ENCODE assay signal across 1 cellular context in genomic region chr11:19813158-19813879, GRCh38.
TF ChIP-seq lines count a peak whose summit lies in the region.

No MANE protein-coding gene starts in this region.

TF ChIP-seq in H1, 55 proteins besides CTCF, POLR2A, EP300 and RAD21 (continued from another document):
- TF ChIP-seq CHD7 (IDR thresholded peaks at IDR 0.05; ENCODE audit: insufficient replicate concordance, low read length) (no peak), KDM5A (IDR thresholded peaks at IDR 0.05; ENCODE audit: low read length) (no peak), GABPA (IDR thresholded peaks at IDR 0.05; ENCODE audit: borderline replicate concordance, insufficient read depth, low read length) (no peak), RFX5 (IDR thresholded peaks at IDR 0.05; ENCODE audit: borderline replicate concordance, low read depth, low read length) (no peak)
